ENCODE assay signal across 8 cellular contexts in the genomic region with DNA sequence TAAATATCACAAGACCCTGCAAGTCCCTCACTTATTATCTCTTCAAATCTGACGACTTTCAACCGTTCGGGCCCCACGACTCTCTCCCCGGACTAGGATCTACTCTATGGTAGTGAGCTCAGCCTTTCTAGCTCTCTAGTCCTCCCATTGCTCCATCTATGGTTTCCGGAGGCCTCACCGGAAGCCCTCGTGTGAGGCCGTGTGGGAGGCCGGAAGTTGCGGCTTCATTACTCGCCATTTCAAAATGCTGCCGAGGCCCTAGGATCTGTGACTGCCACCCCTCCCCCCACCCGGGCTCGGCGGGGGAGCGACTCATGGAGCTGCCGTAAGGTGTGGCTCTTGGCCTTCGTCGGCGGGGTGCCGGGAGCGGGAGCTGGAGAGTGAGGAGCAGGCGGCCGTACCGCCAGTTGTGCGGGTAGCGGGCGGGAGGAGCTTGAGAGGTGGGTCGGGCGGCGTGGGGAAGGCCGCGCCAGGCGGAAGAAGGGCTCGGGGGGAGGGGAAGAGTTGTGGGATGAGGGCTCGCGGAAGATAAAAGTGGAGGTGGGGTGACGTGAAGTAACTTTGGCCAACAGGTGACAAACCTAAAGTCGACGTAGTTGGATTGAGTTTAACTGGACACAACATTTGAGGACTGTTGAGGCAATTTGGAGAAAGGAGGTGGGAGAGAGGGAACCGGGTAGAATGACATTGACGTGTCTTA. TPM values are rescaled to one million over a fixed set of nuclear protein-coding genes. Genes with fewer than 3 reads are reported as not detected.
DNase-seq lines count a peak whose midpoint lies in the region; ATAC-seq, FAIRE-seq and TF ChIP-seq lines count a peak whose summit lies in the region.

A gene with protein sequence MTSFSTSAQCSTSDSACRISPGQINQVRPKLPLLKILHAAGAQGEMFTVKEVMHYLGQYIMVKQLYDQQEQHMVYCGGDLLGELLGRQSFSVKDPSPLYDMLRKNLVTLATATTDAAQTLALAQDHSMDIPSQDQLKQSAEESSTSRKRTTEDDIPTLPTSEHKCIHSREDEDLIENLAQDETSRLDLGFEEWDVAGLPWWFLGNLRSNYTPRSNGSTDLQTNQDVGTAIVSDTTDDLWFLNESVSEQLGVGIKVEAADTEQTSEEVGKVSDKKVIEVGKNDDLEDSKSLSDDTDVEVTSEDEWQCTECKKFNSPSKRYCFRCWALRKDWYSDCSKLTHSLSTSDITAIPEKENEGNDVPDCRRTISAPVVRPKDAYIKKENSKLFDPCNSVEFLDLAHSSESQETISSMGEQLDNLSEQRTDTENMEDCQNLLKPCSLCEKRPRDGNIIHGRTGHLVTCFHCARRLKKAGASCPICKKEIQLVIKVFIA (plus strand): TSS at position 227 of the 700 bp plus-strand sequence. CDS start 9,113 bp downstream, outside the sequence.

- peaks cover 92 to 93% of the 10 kb centered on the region in 2 experiments for H3K4me1 ChIP-seq in neutrophil (ENCODE audit: control insufficient read depth in 1 of 2, insufficient read depth in 1 of 2, low read depth in 1 of 2, low read length in 1 of 2)

- FAIRE-seq in frontal cortex (lab: Jason Lieb, UNC) = no peak

- in situ Hi-C loops in SK-MEL-5 (cut with HindIII; ENCODE audit: low pct_unique_long_range_greater_than_20kb, low sequenced_read_pairs) = no loop called here

- TF ChIP-seq POLR2A in NB4 (IDR thresholded peaks at IDR 0.05; ENCODE audit: extremely low read depth, insufficient read length) = peak; percentile 82

- peaks cover 5% of the 10 kb centered on the region for H3K36me3 ChIP-seq in neutrophil

- DNase-seq in GM04503 (ENCODE audit: low read depth) = peak; percentile 82
- peak; percentile 99 for DNase-seq in NB4 (ENCODE audit: low read depth)
- peak; percentile 98 for DNase-seq in SK-MEL-5 (ENCODE audit: low read depth, low spot score)
- DNase-seq in activated naive CD4-positive, alpha-beta T cell (lab: John Stamatoyannopoulos, UW) = peak; percentile 77 to 88 (median 84)
- DNase-seq in frontal cortex (ENCODE audit: low spot score in 2 of 2) = peak; percentile 82 to 89

- H3K27ac ChIP-seq in neutrophil = peak within 1 kb of the TSS; percentile 99

- H3K27me3 ChIP-seq in neutrophil = no peaks in the 10 kb centered on the region

- peak; percentile 83 for ATAC-seq in HG02571 (IDR thresholded peaks at IDR 0.05; ENCODE audit: unreplicated experiment)

- H3K9me3 ChIP-seq in neutrophil = no peaks in the 10 kb centered on the region

- peak within 1 kb of the TSS; percentile 88 for H3K4me3 ChIP-seq in NB4 (ENCODE audit: low read depth, low read length)
- peak within 1 kb of the TSS; percentile 57 to 74 for H3K4me3 ChIP-seq in neutrophil (ENCODE audit: low read depth in 1 of 2, low read length in 1 of 2)

- no peak for TF ChIP-seq CTCF in NB4 (IDR thresholded peaks at IDR 0.05; ENCODE audit: low read depth, low read length)
- peak; percentile 49 for TF ChIP-seq CTCF in neutrophil (IDR thresholded peaks at IDR 0.05)
- TF ChIP-seq CTCF in subcutaneous adipose tissue (IDR thresholded peaks at IDR 0.05; ENCODE audit: low read depth) = no peak

RNA-seq across cellular contexts. Expression of the gene that starts here (rescaled TPM):
- 15.8 and 21.9 TPM in 2 replicates for total RNA-seq in SK-MEL-5 (2014; rRNA removed; shearing (Covaris generic))
- 5.6 and 7.6 TPM in 2 replicates for polyA plus RNA-seq in SK-MEL-5 (2015; cell fraction: cytosol; rRNA removed)
- 136 and 142 TPM in 2 replicates for polyA plus RNA-seq in SK-MEL-5 (2015; cell fraction: nucleus; rRNA removed)
- total RNA-seq in frontal cortex (46.9 TPM), subcutaneous adipose tissue (10 to 100 TPM; 66.1 to 92.3 (median 88.6) TPM)

Comparison
In these comparisons a context has a peak if more than half of its experiments do, and no peak if none do; other contexts are left out.
1. Peak in every context shown above with its lines: DNase-seq, ATAC-seq, H3K4me3 ChIP-seq and H3K27ac ChIP-seq.